ENCODE assay signal across 18 cellular contexts in genomic region chr17:19708431-19709175, GRCh38. TPM values are rescaled to one million over a fixed set of nuclear protein-coding genes. Genes with fewer than 3 reads are reported as not detected.
"Had no signal": no experiment of that assay in that cellular context is flagged by ENCODE, and none has a peak within 500 bp of the region (broad histone marks: within the 10 kb centered on the region; RNA-seq: fewer than 3 reads in every experiment).

No MANE protein-coding gene starts in this region.

- H3K27ac ChIP-seq: neutrophil had no signal

- H3K9me3 ChIP-seq: esophagus squamous epithelium, neutrophil had no signal

- DNase-seq: activated CD4-positive, alpha-beta T cell treated with anti-CD3 and anti-CD28 coated beads, Interleukin-2, amount 50 U/mL, for 48 hours; activated T-cell treated with anti-CD3 and anti-CD28 coated beads, Interleukin-2, amount 50 U/mL, for 24 hours; amniotic stem cell; esophagus squamous epithelium; glutamatergic neuron; naive B cell; stimulated activated CD4-positive, alpha-beta T cell treated with anti-CD3 and anti-CD28 coated beads, Interleukin-4, amount 100 ng/mL, for 4 hours; stimulated activated CD8-positive, alpha-beta memory T cell treated with anti-CD3 and anti-CD28 coated beads, Interleukin-4, amount 100 ng/mL, for 48 hours; stimulated activated naive CD4-positive, alpha-beta T cell treated with Interleukin-2 at 50 U/mL for 16 hours; T-cell; T1000 had no signal

- H3K4me2 ChIP-seq: smooth muscle cell had no signal

- ATAC-seq: T-cell had no signal

- FAIRE-seq: colon had no signal

- H3K4me3 ChIP-seq: esophagus squamous epithelium, lung, smooth muscle cell had no signal

- H3K36me3 ChIP-seq: esophagus squamous epithelium, neutrophil had no signal

- H3K27me3 ChIP-seq: esophagus squamous epithelium, neutrophil had no signal

RNA-seq across cellular contexts. Expression of gene SLC47A2, which starts 7.8 kb away (rescaled TPM):
- total RNA-seq: fibroblast of villous mesenchyme, mononuclear cell, right cardiac atrium, smooth muscle cell, T-cell had no signal
- polyA plus RNA-seq: right cardiac atrium, smooth muscle cell had no signal

RNA-seq across cellular contexts. Expression of gene ALDH3A1, which starts 39.5 kb away (rescaled TPM):
- total RNA-seq: fibroblast of villous mesenchyme, mononuclear cell, T-cell had no signal
- polyA plus RNA-seq: smooth muscle cell had no signal
